In the genomic region with DNA sequence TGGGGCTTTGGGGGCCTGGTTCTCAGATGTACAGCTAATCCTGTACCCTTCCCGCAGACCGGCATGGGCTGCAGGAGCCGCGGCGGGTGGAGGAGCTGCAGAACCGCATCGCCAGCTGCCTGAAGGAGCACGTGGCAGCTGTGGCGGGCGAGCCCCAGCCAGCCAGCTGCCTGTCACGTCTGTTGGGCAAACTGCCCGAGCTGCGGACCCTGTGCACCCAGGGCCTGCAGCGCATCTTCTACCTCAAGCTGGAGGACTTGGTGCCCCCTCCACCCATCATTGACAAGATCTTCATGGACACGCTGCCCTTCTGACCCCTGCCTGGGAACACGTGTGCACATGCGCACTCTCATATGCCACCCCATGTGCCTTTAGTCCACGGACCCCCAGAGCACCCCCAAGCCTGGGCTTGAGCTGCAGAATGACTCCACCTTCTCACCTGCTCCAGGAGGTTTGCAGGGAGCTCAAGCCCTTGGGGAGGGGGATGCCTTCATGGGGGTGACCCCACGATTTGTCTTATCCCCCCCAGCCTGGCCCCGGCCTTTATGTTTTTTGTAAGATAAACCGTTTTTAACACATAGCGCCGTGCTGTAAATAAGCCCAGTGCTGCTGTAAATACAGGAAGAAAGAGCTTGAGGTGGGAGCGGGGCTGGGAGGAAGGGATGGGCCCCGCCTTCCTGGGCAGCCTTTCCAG, we compare ENCODE assay signal across 1 cellular context.
TF ChIP-seq lines count a peak whose summit lies in the region.

No MANE protein-coding gene starts in this region.

TF ChIP-seq in GM23338, 12 proteins besides CTCF, POLR2A, EP300 and RAD21 (continued from another document):
- TF ChIP-seq, protein P1, sequence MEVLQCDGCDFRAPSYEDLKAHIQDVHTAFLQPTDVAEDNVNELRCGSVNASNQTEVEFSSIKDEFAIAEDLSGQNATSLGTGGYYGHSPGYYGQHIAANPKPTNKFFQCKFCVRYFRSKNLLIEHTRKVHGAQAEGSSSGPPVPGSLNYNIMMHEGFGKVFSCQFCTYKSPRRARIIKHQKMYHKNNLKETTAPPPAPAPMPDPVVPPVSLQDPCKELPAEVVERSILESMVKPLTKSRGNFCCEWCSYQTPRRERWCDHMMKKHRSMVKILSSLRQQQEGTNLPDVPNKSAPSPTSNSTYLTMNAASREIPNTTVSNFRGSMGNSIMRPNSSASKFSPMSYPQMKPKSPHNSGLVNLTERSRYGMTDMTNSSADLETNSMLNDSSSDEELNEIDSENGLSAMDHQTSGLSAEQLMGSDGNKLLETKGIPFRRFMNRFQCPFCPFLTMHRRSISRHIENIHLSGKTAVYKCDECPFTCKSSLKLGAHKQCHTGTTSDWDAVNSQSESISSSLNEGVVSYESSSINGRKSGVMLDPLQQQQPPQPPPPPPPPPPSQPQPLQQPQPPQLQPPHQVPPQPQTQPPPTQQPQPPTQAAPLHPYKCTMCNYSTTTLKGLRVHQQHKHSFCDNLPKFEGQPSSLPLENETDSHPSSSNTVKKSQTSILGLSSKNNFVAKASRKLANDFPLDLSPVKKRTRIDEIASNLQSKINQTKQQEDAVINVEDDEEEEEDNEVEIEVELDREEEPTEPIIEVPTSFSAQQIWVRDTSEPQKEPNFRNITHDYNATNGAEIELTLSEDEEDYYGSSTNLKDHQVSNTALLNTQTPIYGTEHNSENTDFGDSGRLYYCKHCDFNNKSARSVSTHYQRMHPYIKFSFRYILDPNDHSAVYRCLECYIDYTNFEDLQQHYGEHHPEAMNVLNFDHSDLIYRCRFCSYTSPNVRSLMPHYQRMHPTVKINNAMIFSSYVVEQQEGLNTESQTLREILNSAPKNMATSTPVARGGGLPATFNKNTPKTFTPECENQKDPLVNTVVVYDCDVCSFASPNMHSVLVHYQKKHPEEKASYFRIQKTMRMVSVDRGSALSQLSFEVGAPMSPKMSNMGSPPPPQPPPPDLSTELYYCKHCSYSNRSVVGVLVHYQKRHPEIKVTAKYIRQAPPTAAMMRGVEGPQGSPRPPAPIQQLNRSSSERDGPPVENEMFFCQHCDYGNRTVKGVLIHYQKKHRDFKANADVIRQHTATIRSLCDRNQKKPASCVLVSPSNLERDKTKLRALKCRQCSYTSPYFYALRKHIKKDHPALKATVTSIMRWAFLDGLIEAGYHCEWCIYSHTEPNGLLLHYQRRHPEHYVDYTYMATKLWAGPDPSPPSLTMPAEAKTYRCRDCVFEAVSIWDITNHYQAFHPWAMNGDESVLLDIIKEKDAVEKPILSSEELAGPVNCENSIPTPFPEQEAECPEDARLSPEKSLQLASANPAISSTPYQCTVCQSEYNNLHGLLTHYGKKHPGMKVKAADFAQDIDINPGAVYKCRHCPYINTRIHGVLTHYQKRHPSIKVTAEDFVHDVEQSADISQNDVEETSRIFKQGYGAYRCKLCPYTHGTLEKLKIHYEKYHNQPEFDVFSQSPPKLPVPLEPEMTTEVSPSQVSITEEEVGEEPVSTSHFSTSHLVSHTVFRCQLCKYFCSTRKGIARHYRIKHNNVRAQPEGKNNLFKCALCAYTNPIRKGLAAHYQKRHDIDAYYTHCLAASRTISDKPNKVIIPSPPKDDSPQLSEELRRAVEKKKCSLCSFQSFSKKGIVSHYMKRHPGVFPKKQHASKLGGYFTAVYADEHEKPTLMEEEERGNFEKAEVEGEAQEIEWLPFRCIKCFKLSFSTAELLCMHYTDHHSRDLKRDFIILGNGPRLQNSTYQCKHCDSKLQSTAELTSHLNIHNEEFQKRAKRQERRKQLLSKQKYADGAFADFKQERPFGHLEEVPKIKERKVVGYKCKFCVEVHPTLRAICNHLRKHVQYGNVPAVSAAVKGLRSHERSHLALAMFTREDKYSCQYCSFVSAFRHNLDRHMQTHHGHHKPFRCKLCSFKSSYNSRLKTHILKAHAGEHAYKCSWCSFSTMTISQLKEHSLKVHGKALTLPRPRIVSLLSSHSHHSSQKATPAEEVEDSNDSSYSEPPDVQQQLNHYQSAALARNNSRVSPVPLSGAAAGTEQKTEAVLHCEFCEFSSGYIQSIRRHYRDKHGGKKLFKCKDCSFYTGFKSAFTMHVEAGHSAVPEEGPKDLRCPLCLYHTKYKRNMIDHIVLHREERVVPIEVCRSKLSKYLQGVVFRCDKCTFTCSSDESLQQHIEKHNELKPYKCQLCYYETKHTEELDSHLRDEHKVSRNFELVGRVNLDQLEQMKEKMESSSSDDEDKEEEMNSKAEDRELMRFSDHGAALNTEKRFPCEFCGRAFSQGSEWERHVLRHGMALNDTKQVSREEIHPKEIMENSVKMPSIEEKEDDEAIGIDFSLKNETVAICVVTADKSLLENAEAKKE (CRISPR knock-in tag; IDR thresholded peaks at IDR 0.05) = no peak
- TF ChIP-seq POLR2AphosphoS5 (IDR thresholded peaks at IDR 0.05; ENCODE audit: low read depth) (no peak), STAT1 (IDR thresholded peaks at IDR 0.05; ENCODE audit: unreplicated experiment) (no peak), CREB1 (CRISPR knock-in tag; IDR thresholded peaks at IDR 0.05; ENCODE audit: low read depth) (no peak), EZH2phosphoT487 (IDR thresholded peaks at IDR 0.05; ENCODE audit: unreplicated experiment) (no peak), EZH2 (IDR thresholded peaks at IDR 0.05; ENCODE audit: low read depth, unreplicated experiment) (no peak)
- TF ChIP-seq, protein P2, sequence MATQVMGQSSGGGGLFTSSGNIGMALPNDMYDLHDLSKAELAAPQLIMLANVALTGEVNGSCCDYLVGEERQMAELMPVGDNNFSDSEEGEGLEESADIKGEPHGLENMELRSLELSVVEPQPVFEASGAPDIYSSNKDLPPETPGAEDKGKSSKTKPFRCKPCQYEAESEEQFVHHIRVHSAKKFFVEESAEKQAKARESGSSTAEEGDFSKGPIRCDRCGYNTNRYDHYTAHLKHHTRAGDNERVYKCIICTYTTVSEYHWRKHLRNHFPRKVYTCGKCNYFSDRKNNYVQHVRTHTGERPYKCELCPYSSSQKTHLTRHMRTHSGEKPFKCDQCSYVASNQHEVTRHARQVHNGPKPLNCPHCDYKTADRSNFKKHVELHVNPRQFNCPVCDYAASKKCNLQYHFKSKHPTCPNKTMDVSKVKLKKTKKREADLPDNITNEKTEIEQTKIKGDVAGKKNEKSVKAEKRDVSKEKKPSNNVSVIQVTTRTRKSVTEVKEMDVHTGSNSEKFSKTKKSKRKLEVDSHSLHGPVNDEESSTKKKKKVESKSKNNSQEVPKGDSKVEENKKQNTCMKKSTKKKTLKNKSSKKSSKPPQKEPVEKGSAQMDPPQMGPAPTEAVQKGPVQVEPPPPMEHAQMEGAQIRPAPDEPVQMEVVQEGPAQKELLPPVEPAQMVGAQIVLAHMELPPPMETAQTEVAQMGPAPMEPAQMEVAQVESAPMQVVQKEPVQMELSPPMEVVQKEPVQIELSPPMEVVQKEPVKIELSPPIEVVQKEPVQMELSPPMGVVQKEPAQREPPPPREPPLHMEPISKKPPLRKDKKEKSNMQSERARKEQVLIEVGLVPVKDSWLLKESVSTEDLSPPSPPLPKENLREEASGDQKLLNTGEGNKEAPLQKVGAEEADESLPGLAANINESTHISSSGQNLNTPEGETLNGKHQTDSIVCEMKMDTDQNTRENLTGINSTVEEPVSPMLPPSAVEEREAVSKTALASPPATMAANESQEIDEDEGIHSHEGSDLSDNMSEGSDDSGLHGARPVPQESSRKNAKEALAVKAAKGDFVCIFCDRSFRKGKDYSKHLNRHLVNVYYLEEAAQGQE (IDR thresholded peaks at IDR 0.05; ENCODE audit: unreplicated experiment) = no peak
TF ChIP-seq in GM23338: peak in this region for 0.
